8 cellular contexts compared by ENCODE assay signal in genomic region chr4:87038837-87039715, GRCh38.
DNase-seq lines count a peak whose midpoint lies in the region; ATAC-seq and TF ChIP-seq lines count a peak whose summit lies in the region.

No MANE protein-coding gene starts in this region.

- H3K4me1 ChIP-seq in upper lobe of left lung = peaks cover 57 to 87% (median 68%) of the 10 kb centered on the region in 4 donors

- H3K9me3 ChIP-seq in upper lobe of left lung = no peaks in the 10 kb centered on the region

- H3K27ac ChIP-seq in upper lobe of left lung = peak overlapping the region; percentile 32 to 76 (median 59)

- no peak for TF ChIP-seq EP300 in upper lobe of left lung (IDR thresholded peaks at IDR 0.05)

- no peak overlapping the region for H3K4me3 ChIP-seq in upper lobe of left lung

- ATAC-seq in upper lobe of left lung (ENCODE audit: low FRiP score in 2 of 2) = peak; percentile 49 to 64

- no peaks in the 10 kb centered on the region for H3K36me3 ChIP-seq in upper lobe of left lung

- H3K27me3 ChIP-seq in upper lobe of left lung = no peaks in the 10 kb centered on the region

- WGBS in upper lobe of left lung, 2 donors = 30 to 46% methylated on average over 8 of the region's 8 CpGs

- peak; percentile 69 for DNase-seq in COLO668 (lab: John Stamatoyannopoulos, UW; ENCODE audit: unreplicated experiment)
- DNase-seq in H4 (ENCODE audit: low spot score) = peak; percentile 79
- DNase-seq in NCI-H526 (lab: John Stamatoyannopoulos, UW) = peak; percentile 12 to 55
- peak; percentile 93 for DNase-seq in ecto neural progenitor cell (ENCODE audit: low spot score)
- DNase-seq in medulla oblongata (ENCODE audit: extremely low spot score) = peak; percentile 85
- peak in 1 of 2 donors; percentile 59 for DNase-seq in upper lobe of left lung
- no peak for DNase-seq in GM19240 (ENCODE audit: insufficient read length, low spot score)
- no peak for DNase-seq in epidermal melanocyte (ENCODE audit: insufficient read length, low spot score)

- no peak for TF ChIP-seq CTCF in upper lobe of left lung (IDR thresholded peaks at IDR 0.05)

- no peak for TF ChIP-seq POLR2A in upper lobe of left lung (IDR thresholded peaks at IDR 0.05)

Comparison
In these comparisons a context has a peak if more than half of its experiments do, and no peak if none do; other contexts are left out.
1. DNase-seq: peak in COLO668 (single experiment), H4 (single experiment), NCI-H526 (2 of 2), ecto neural progenitor cell (single experiment) and medulla oblongata (single experiment); none in GM19240 (single experiment) and epidermal melanocyte (single experiment).